7 cellular contexts compared by ENCODE assay signal in the genomic region with DNA sequence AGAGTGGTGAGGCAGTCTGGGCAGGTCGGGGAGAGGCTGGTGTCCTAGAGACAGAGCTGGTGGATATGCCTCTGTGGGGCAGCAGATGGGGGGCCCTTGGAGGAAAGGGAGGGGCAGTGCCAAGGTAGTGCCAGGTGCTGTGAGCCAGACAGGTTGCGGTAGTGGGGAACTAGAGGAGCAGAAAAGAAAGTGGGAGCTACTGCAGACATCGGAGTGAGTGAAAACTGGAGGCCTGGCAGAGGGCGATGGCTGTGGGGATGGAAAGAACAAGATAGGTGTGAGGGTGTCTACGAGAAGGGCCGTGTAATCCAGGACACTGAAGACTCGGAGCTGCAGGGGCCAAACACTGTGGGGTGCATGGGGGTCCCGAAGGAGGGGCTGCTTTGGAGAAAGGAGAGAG. TPM values are rescaled to one million over a fixed set of nuclear protein-coding genes. Genes with fewer than 3 reads are reported as not detected.
"Had no signal": no experiment of that assay in that cellular context is flagged by ENCODE, and none has a peak within 500 bp of the region (broad histone marks: within the 10 kb centered on the region; RNA-seq: fewer than 3 reads in every experiment).

No MANE protein-coding gene starts in this region.

- H3K36me3 ChIP-seq: HAP-1 had no signal

- H3K9me3 Mint-ChIP-seq: GM23338 had no signal

- H3K4me2 ChIP-seq: GM23338 had no signal

- FAIRE-seq: K562 had no signal

- H3K4me3 ChIP-seq: GM23338, HAP-1, K562 had no signal

- H3K4me3 Mint-ChIP-seq: GM23338 had no signal

- H3K27ac Mint-ChIP-seq: GM23338 had no signal

- H3K4me1 ChIP-seq: HAP-1 had no signal

- H3K9me3 ChIP-seq: HAP-1 had no signal

- DNase-seq: H7, IMR-90 had no signal

- H2AFZ ChIP-seq: GM23338 had no signal

- H3K27ac ChIP-seq: HL-60 had no signal

RNA-seq across cellular contexts. Expression of gene C1QL2, which starts 21.7 kb away (rescaled TPM):
- total RNA-seq: H4, IMR-90, K562 had no signal
- polyA plus RNA-seq: IMR-90, K562 had no signal
